2 cellular contexts compared by ENCODE assay signal in the genomic region with DNA sequence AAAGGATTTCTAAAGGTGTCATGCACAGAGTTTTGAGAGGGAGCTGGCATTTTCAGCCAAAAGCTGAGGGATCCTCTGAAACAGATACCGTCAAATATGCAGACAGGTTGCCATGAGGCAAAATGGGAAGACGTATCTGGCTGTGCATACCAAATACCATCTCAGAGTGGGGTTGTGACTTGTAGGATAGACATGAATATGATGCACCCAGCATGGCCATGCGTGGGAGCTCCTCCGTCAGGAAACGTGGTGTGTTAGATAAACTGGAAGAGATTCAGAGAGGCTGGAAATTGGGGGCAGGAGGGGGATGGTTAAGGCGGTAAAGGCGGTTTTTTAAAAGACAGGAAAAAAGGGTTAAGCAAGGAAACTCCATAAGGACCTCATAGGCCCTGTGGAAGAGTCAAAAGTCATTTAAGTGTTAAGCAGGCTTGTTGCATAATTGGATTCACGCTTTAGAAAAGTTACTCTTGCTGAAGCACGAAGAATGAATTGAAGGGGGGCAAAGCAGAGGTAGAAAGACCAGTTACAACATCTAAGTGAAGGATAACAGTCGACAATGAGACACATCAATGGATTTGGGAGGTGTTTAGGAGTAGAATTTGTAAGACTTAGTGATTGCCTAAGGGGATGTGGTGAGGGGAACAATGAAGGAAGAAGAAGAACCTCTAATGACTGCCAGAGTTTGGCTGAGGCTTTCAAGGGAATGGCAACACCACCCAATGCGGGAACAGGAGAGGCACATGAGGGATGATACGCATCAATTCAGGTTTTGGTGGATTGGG.
TF ChIP-seq lines count a peak whose summit lies in the region.

No MANE protein-coding gene starts in this region.

TF ChIP-seq in IMR-90, 13 proteins besides CTCF, POLR2A, EP300 and RAD21:
- TF ChIP-seq MAFK (IDR thresholded peaks at IDR 0.05; ENCODE audit: low read depth, low read length) = no peak
- TF ChIP-seq MAZ (IDR thresholded peaks at IDR 0.05; ENCODE audit: borderline replicate concordance, low read depth, low read length) = no peak
- no peak for TF ChIP-seq FOS (IDR thresholded peaks at IDR 0.05; ENCODE audit: low read depth, low read length)
- TF ChIP-seq RFX5 (IDR thresholded peaks at IDR 0.05; ENCODE audit: low read depth, low read length) = no peak
- TF ChIP-seq NFE2L2 (IDR thresholded peaks at IDR 0.05; ENCODE audit: low read depth, low read length) = no peak
- TF ChIP-seq, protein P1, sequence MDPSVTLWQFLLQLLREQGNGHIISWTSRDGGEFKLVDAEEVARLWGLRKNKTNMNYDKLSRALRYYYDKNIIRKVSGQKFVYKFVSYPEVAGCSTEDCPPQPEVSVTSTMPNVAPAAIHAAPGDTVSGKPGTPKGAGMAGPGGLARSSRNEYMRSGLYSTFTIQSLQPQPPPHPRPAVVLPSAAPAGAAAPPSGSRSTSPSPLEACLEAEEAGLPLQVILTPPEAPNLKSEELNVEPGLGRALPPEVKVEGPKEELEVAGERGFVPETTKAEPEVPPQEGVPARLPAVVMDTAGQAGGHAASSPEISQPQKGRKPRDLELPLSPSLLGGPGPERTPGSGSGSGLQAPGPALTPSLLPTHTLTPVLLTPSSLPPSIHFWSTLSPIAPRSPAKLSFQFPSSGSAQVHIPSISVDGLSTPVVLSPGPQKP (IDR thresholded peaks at IDR 0.05; ENCODE audit: borderline replicate concordance, low read depth, low read length) = no peak
- no peak for TF ChIP-seq CEBPB (IDR thresholded peaks at IDR 0.05; ENCODE audit: low read depth, low read length)
- no peak for TF ChIP-seq BHLHE40 (IDR thresholded peaks at IDR 0.05; ENCODE audit: low read depth, low read length)
- no peak for TF ChIP-seq RCOR1 (IDR thresholded peaks at IDR 0.05; ENCODE audit: insufficient replicate concordance, low read length)
- no peak for TF ChIP-seq USF2 (IDR thresholded peaks at IDR 0.05; ENCODE audit: low read depth, low read length)
- TF ChIP-seq SMC3 (IDR thresholded peaks at IDR 0.05; ENCODE audit: low read depth, low read length) = no peak
- TF ChIP-seq CHD1 (IDR thresholded peaks at IDR 0.05; ENCODE audit: low read depth, low read length) = no peak
- no peak for TF ChIP-seq MXI1 (IDR thresholded peaks at IDR 0.05; ENCODE audit: borderline replicate concordance, low read depth, low read length)

TF ChIP-seq in endothelial cell of umbilical vein, 7 proteins besides CTCF, POLR2A, EP300 and RAD21:
- TF ChIP-seq MYC (IDR thresholded peaks at IDR 0.05; ENCODE audit: low read depth, low read length) = no peak
- TF ChIP-seq POLR2AphosphoS5 (IDR thresholded peaks at IDR 0.05; ENCODE audit: insufficient read depth, low read depth, low read length) = no peak
TF ChIP-seq in endothelial cell of umbilical vein: peak in this region for 0.
